ENCODE assay signal across 27 cellular contexts in the genomic region with DNA sequence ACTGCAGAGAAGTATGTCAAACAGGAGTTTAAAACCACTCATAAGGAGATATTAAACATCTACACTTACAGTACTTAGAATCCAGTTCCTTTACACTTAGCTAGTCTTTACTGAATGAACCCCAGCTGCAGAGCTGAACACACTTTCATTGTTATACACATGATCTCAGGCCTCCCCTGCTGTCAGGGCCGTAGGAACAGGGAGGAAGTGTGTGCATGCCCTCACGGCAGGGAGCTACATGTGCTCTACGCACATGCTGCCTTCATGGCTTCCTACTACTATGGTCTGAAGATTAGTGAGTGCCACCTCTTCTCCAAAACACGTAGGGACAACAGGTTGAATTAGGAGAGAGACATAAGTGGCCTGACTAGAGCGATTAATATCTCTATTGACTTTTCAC.
DNase-seq lines count a peak whose midpoint lies in the region; ATAC-seq and TF ChIP-seq lines count a peak whose summit lies in the region.
"Had no signal": no experiment of that assay in that cellular context is flagged by ENCODE, and none has a peak within 500 bp of the region (broad histone marks: within the 10 kb centered on the region; RNA-seq: fewer than 3 reads in every experiment).

No MANE protein-coding gene starts in this region.

- no peaks in the 10 kb centered on the region for H3K9me2 ChIP-seq in SK-N-SH

- H3K4me2 ChIP-seq in SK-N-SH (no peak overlapping the region), OCI-LY3 (ENCODE audit: low read length) (peak overlapping the region; percentile 64)
- H3K4me2 ChIP-seq: A549, BLaER1 had no signal

- DNase-seq in SK-N-SH (no peak), esophagus muscularis mucosa (ENCODE audit: extremely low spot score) (peak; percentile 66), superior temporal gyrus (ENCODE audit: extremely low spot score) (peak; percentile 51)
- DNase-seq: activated CD4-positive, alpha-beta T cell treated with anti-CD3 and anti-CD28 coated beads, Interleukin-2, amount 10 ng/mL, durations not matched to agents 7 days and 5 days; activated naive CD4-positive, alpha-beta T cell treated with anti-CD3 and anti-CD28 coated beads, Interleukin-2, amount 50 U/mL, for 16 hours; DND-41; GOT3; IMR-90; mammary epithelial cell; NCI-H1092 treated with DMSO at 0.1 percent for 48 hours; NCI-H2081 treated with DMSO at 0.1 percent for 48 hours; NCI-H526; WERI-Rb-1 had no signal

- TF ChIP-seq POLR2A in esophagus muscularis mucosa (IDR thresholded peaks at IDR 0.05; ENCODE audit: low read depth) = no peak

- H3K4me3 ChIP-seq in SK-N-SH (ENCODE audit: low read depth in 2 of 2, low read length in 1 of 2) (no peak overlapping the region), OCI-LY3 (ENCODE audit: low read length) (peak overlapping the region; percentile 69), esophagus muscularis mucosa (no peak overlapping the region)
- H3K4me3 ChIP-seq: A549, BLaER1, cardiac muscle cell, SK-N-MC, skin epidermis, suprapubic skin had no signal

- no peak overlapping the region for H2AFZ ChIP-seq in SK-N-SH (ENCODE audit: low read depth)
- peak overlapping the region; percentile 56 for H2AFZ ChIP-seq in OCI-LY3 (ENCODE audit: low read depth, low read length)

- no peak overlapping the region for H3K27ac ChIP-seq in SK-N-SH (ENCODE audit: low read depth in 2 of 2, low read length in 1 of 2)
- peak overlapping the region; percentile 74 for H3K27ac ChIP-seq in OCI-LY3 (ENCODE audit: low read length)
- H3K27ac ChIP-seq in esophagus muscularis mucosa (replicated peaks in 1 of 4) = no peak overlapping the region
- H3K27ac ChIP-seq: A549, BLaER1, cardiac muscle cell, neutrophil, RWPE1, SK-N-MC, skin epidermis, suprapubic skin, WERI-Rb-1 had no signal

- ATAC-seq in SK-N-SH treated with all-trans-retinoic acid at 6 μM for 48 hours (0 out of 3 replicates have a peak, but pooled peaks have one; percentile 18), HG02759 (IDR thresholded peaks at IDR 0.05; ENCODE audit: unreplicated experiment) (no peak), HG03196 (IDR thresholded peaks at IDR 0.05; ENCODE audit: unreplicated experiment) (no peak), GM21515 (IDR thresholded peaks at IDR 0.05; ENCODE audit: unreplicated experiment) (no peak)
- ATAC-seq: A549; stimulated activated memory B cell treated with anti-CD40 and anti-IgM and Interleukin-4, amounts not matched to agents 10 μg/mL and 1 μg/mL and 100 μg/mL, for 72 hours had no signal

- H3F3A ChIP-seq in SK-N-SH (replicated peaks; ENCODE audit: insufficient read depth) = no peaks in the 10 kb centered on the region

- no peak overlapping the region for H3K9ac ChIP-seq in SK-N-SH
- peak overlapping the region; percentile 49 for H3K9ac ChIP-seq in OCI-LY3 (ENCODE audit: low read length)
- H3K9ac ChIP-seq: BLaER1 had no signal

- H3K79me2 ChIP-seq in SK-N-SH (ENCODE audit: insufficient read depth) = no peaks in the 10 kb centered on the region
- peaks cover 19% of the 10 kb centered on the region for H3K79me2 ChIP-seq in OCI-LY3 (ENCODE audit: low read length)

- peaks cover 0 to 10% of the 10 kb centered on the region in 2 experiments; a peak in 2 of 4 replicates for H3K4me1 ChIP-seq in SK-N-SH (ENCODE audit: control insufficient read depth in 1 of 2, insufficient read depth in 2 of 2, low read depth in 1 of 2, low read length in 1 of 2)
- H3K4me1 ChIP-seq in OCI-LY3 (ENCODE audit: low read length) = peaks cover 46% of the 10 kb centered on the region
- peaks cover 24 to 31% (median 27%) of the 10 kb centered on the region in 4 donors for H3K4me1 ChIP-seq in esophagus muscularis mucosa
- H3K4me1 ChIP-seq: A549 had no signal

- H3K9me3 ChIP-seq in SK-N-SH (no peaks in the 10 kb centered on the region), OCI-LY3 (ENCODE audit: insufficient read depth, low read length) (no peaks in the 10 kb centered on the region), esophagus muscularis mucosa (no peaks in the 10 kb centered on the region)
- H3K9me3 ChIP-seq: A549, BLaER1, neutrophil, suprapubic skin had no signal

- no peak for TF ChIP-seq CTCF in SK-N-SH (IDR thresholded peaks at IDR 0.05)
- no peak for TF ChIP-seq CTCF in OCI-LY3 (IDR thresholded peaks at IDR 0.05; ENCODE audit: low read depth, low read length)
- TF ChIP-seq CTCF in esophagus muscularis mucosa (IDR thresholded peaks at IDR 0.05) = no peak

- POLR2A ChIA-PET in SK-N-SH (lab: Yijun Ruan, JAX) = no interaction called here

- 81% methylated on average over 5 of the region's 5 CpGs for WGBS in SK-N-SH (ENCODE audit: low lambda C conversion rate)
- 70% methylated on average over 5 of the region's 5 CpGs for WGBS in esophagus muscularis mucosa

- TF ChIP-seq EP300 in SK-N-SH (IDR thresholded peaks at IDR 0.05; ENCODE audit: borderline replicate concordance in 1 of 2, low read depth in 1 of 2, low read length in 1 of 2) (no peak), esophagus muscularis mucosa (IDR thresholded peaks at IDR 0.05) (no peak)

- CTCF ChIA-PET in SK-N-SH (lab: Yijun Ruan, JAX) = no interaction called here

- intact Hi-C loops in esophagus muscularis mucosa (cut with DNase I) = loop anchor here (10.0 kb wide), 1 partner anchor 186 kb away; no protein-coding TSS in a partner anchor

- H3K36me3 ChIP-seq in SK-N-SH (replicated peaks in 1 of 2; ENCODE audit: control insufficient read depth in 1 of 2, insufficient read depth in 2 of 2, low read length in 1 of 2) (peaks cover 0 to 3% of the 10 kb centered on the region in 2 experiments), OCI-LY3 (replicated peaks; ENCODE audit: low read depth, low read length) (no peaks in the 10 kb centered on the region), esophagus muscularis mucosa (peaks cover 15 to 78% (median 58%) of the 10 kb centered on the region in 4 donors)
- H3K36me3 ChIP-seq: BLaER1 had no signal

- H4K20me1 ChIP-seq in SK-N-SH (ENCODE audit: insufficient read depth) (no peaks in the 10 kb centered on the region), OCI-LY3 (ENCODE audit: insufficient read depth, low read length) (no peaks in the 10 kb centered on the region)
- H4K20me1 ChIP-seq: BLaER1 had no signal

- TF ChIP-seq RAD21 in SK-N-SH (IDR thresholded peaks at IDR 0.05; ENCODE audit: low read length) = no peak

- H3K27me3 ChIP-seq in SK-N-SH (ENCODE audit: insufficient read depth) (no peaks in the 10 kb centered on the region), OCI-LY3 (ENCODE audit: low read depth, low read length) (no peaks in the 10 kb centered on the region), esophagus muscularis mucosa (no peaks in the 10 kb centered on the region)
- H3K27me3 ChIP-seq: BLaER1, cardiac muscle cell, neutrophil, suprapubic skin had no signal

TF ChIP-seq in SK-N-SH treated with all-trans-retinoic acid at 6 μM for 48 hours, 23 proteins besides CTCF, POLR2A, EP300 and RAD21 (continues in another document):
- TF ChIP-seq CSDC2 (CRISPR knock-in tag; IDR thresholded peaks at IDR 0.05) (no peak), RARB (CRISPR knock-in tag; IDR thresholded peaks at IDR 0.05) (no peak), ZNF70 (CRISPR knock-in tag; IDR thresholded peaks at IDR 0.05) (no peak), BACH2 (CRISPR knock-in tag; IDR thresholded peaks at IDR 0.05; ENCODE audit: borderline replicate concordance) (no peak), ZC3H10 (CRISPR knock-in tag; IDR thresholded peaks at IDR 0.05) (no peak), ZFP30 (CRISPR knock-in tag; IDR thresholded peaks at IDR 0.05) (no peak), ZNF8 (CRISPR knock-in tag; IDR thresholded peaks at IDR 0.05) (no peak), PPARA (CRISPR knock-in tag; IDR thresholded peaks at IDR 0.05; ENCODE audit: borderline replicate concordance) (no peak), TOX (CRISPR knock-in tag; IDR thresholded peaks at IDR 0.05; ENCODE audit: borderline replicate concordance) (no peak), ARNTL (CRISPR knock-in tag; IDR thresholded peaks at IDR 0.05; ENCODE audit: borderline replicate concordance, low read depth) (no peak), ISL1 (CRISPR knock-in tag; IDR thresholded peaks at IDR 0.05) (no peak), ZFP3 (CRISPR knock-in tag; IDR thresholded peaks at IDR 0.05) (no peak)

TF ChIP-seq in SK-N-SH, 30 proteins besides CTCF, POLR2A, EP300 and RAD21 (continues in another document):
- TF ChIP-seq, protein P1, sequence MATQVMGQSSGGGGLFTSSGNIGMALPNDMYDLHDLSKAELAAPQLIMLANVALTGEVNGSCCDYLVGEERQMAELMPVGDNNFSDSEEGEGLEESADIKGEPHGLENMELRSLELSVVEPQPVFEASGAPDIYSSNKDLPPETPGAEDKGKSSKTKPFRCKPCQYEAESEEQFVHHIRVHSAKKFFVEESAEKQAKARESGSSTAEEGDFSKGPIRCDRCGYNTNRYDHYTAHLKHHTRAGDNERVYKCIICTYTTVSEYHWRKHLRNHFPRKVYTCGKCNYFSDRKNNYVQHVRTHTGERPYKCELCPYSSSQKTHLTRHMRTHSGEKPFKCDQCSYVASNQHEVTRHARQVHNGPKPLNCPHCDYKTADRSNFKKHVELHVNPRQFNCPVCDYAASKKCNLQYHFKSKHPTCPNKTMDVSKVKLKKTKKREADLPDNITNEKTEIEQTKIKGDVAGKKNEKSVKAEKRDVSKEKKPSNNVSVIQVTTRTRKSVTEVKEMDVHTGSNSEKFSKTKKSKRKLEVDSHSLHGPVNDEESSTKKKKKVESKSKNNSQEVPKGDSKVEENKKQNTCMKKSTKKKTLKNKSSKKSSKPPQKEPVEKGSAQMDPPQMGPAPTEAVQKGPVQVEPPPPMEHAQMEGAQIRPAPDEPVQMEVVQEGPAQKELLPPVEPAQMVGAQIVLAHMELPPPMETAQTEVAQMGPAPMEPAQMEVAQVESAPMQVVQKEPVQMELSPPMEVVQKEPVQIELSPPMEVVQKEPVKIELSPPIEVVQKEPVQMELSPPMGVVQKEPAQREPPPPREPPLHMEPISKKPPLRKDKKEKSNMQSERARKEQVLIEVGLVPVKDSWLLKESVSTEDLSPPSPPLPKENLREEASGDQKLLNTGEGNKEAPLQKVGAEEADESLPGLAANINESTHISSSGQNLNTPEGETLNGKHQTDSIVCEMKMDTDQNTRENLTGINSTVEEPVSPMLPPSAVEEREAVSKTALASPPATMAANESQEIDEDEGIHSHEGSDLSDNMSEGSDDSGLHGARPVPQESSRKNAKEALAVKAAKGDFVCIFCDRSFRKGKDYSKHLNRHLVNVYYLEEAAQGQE (IDR thresholded peaks at IDR 0.05; ENCODE audit: low read depth, low read length) = no peak
- TF ChIP-seq POLR2AphosphoS5 (IDR thresholded peaks at IDR 0.05; ENCODE audit: low read depth, low read length) (no peak), RFX5 (IDR thresholded peaks at IDR 0.05; ENCODE audit: low read length) (no peak), NFIC (IDR thresholded peaks at IDR 0.05; ENCODE audit: borderline replicate concordance) (no peak), RXRA (IDR thresholded peaks at IDR 0.05; ENCODE audit: borderline replicate concordance, low read depth) (no peak)
- TF ChIP-seq, protein P2, sequence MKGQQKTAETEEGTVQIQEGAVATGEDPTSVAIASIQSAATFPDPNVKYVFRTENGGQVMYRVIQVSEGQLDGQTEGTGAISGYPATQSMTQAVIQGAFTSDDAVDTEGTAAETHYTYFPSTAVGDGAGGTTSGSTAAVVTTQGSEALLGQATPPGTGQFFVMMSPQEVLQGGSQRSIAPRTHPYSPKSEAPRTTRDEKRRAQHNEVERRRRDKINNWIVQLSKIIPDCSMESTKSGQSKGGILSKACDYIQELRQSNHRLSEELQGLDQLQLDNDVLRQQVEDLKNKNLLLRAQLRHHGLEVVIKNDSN (IDR thresholded peaks at IDR 0.05; ENCODE audit: borderline replicate concordance, low read depth) = no peak
